In genomic region chr9:138021251-138022056, GRCh38 we compare ENCODE assay signal across 11 cellular contexts.
"Had no signal": no experiment of that assay in that cellular context is flagged by ENCODE, and none has a peak within 500 bp of the region (broad histone marks: within the 10 kb centered on the region; RNA-seq: fewer than 3 reads in every experiment).

No MANE protein-coding gene starts in this region.

- H2AFZ ChIP-seq: neural progenitor cell had no signal

- H3K4me1 ChIP-seq: neural progenitor cell, parathyroid adenoma had no signal

- H3K79me2 ChIP-seq: parathyroid adenoma had no signal

- H3K9me3 ChIP-seq: transverse colon had no signal

- H3K4me3 Mint-ChIP-seq: activated CD4-positive, alpha-beta T cell treated with anti-CD3 and anti-CD28 coated beads, Interleukin-2, amount 10 ng/mL, durations not matched to agents 24 days and 14 days; neural progenitor cell; stimulated activated memory B cell treated with anti-CD40 and anti-IgM and Interleukin-4, amounts not matched to agents 10 μg/mL and 1 μg/mL and 100 μg/mL, for 72 hours had no signal

- H3K27ac ChIP-seq: neural progenitor cell, transverse colon had no signal

- H3K4me3 ChIP-seq: transverse colon had no signal

- H3K36me3 Mint-ChIP-seq: neural progenitor cell; stimulated activated memory B cell treated with anti-CD40 and anti-IgM and Interleukin-4, amounts not matched to agents 10 μg/mL and 1 μg/mL and 100 μg/mL, for 72 hours had no signal

- H3K27ac Mint-ChIP-seq: activated CD4-positive, alpha-beta T cell treated with anti-CD3 and anti-CD28 coated beads, Interleukin-2, amount 10 ng/mL, durations not matched to agents 24 days and 14 days; neural progenitor cell; stimulated activated memory B cell treated with anti-CD40 and anti-IgM and Interleukin-4, amounts not matched to agents 10 μg/mL and 1 μg/mL and 100 μg/mL, for 72 hours had no signal

- H3K36me3 ChIP-seq: neural progenitor cell, transverse colon had no signal

- DNase-seq: activated CD4-positive, CD25-positive, alpha-beta regulatory T cell; activated naive CD4-positive, alpha-beta T cell; activated T-cell treated with anti-CD3 and anti-CD28 coated beads for 4 hours; kidney glomerular epithelial cell; left ventricle myocardium superior; transverse colon had no signal

- H3K9ac ChIP-seq: neural progenitor cell, parathyroid adenoma had no signal

- H3K4me1 Mint-ChIP-seq: activated CD4-positive, alpha-beta T cell treated with anti-CD3 and anti-CD28 coated beads, Interleukin-2, amount 10 ng/mL, durations not matched to agents 24 days and 14 days; neural progenitor cell; stimulated activated memory B cell treated with anti-CD40 and anti-IgM and Interleukin-4, amounts not matched to agents 10 μg/mL and 1 μg/mL and 100 μg/mL, for 72 hours had no signal

- H3K9me3 Mint-ChIP-seq: activated CD4-positive, alpha-beta T cell treated with anti-CD3 and anti-CD28 coated beads, Interleukin-2, amount 10 ng/mL, durations not matched to agents 24 days and 14 days; neural progenitor cell; stimulated activated memory B cell treated with anti-CD40 and anti-IgM and Interleukin-4, amounts not matched to agents 10 μg/mL and 1 μg/mL and 100 μg/mL, for 72 hours had no signal

- FAIRE-seq: colon had no signal
